In the genomic region with DNA sequence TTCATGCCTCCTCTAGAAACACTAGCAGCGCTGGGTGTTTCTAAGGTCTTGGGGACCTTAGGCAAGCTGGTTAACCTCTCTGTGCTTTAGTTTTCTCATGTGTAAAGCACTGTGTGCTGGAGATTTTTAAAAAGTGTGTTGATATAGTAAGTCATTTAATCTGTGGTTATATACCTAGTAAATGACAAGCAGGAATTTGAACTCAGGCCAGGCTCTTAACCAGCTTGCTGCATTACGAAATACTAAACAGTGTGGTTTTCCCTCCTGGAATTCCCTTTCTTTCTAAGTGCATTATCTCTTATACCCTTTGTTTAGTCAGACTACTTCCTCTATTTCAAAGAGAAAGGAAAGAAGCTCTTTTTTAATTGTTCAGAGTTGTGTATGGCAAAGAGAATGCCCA, we compare ENCODE assay signal across 9 cellular contexts. TPM values are rescaled to one million over a fixed set of nuclear protein-coding genes. Genes with fewer than 3 reads are reported as not detected.
DNase-seq lines count a peak whose midpoint lies in the region; ATAC-seq and TF ChIP-seq lines count a peak whose summit lies in the region.
"Had no signal": no experiment of that assay in that cellular context is flagged by ENCODE, and none has a peak within 500 bp of the region (broad histone marks: within the 10 kb centered on the region; RNA-seq: fewer than 3 reads in every experiment).

No MANE protein-coding gene starts in this region.

- H3K36me3 ChIP-seq in psoas muscle (ENCODE audit: insufficient read depth in 1 of 2, low read depth in 1 of 2), result no peaks in the 10 kb centered on the region

- 51 to 59% (median 56%) methylated on average over 2 of the region's 2 CpGs for WGBS in psoas muscle, 3 donors

- no peaks in the 10 kb centered on the region for H3K9me3 ChIP-seq in psoas muscle

- no peak for TF ChIP-seq CTCF in psoas muscle (IDR thresholded peaks at IDR 0.05)

- peaks cover 52% of the 10 kb centered on the region for H3K4me1 ChIP-seq in psoas muscle

- DNase-seq in GF-D8 (lab: John Stamatoyannopoulos, UW) (peak; percentile 4), RPMI7951 (ENCODE audit: low read depth) (peak; percentile 78), fibroblast of gingiva (ENCODE audit: low read depth) (peak; percentile 41), psoas muscle (no peak), superior temporal gyrus (ENCODE audit: extremely low spot score) (no peak), NCI-H1048 (lab: John Stamatoyannopoulos, UW) (no peak), DMS79 (lab: John Stamatoyannopoulos, UW) (no peak)
- DNase-seq: GDM1 had no signal

- H3K4me3 ChIP-seq in psoas muscle, result no peak overlapping the region

- H3K27ac ChIP-seq in psoas muscle, result peak overlapping the region; percentile 40

- H3K27me3 ChIP-seq in psoas muscle (ENCODE audit: insufficient read depth in 3 of 3, low read length in 2 of 3), result no peaks in the 10 kb centered on the region

- intact Hi-C loops in psoas muscle (cut with DNase I), result no loop called here

- ATAC-seq in psoas muscle (peak in 3 of 4 donors; percentile 35 to 43 (median 43)), HG02981 (IDR thresholded peaks at IDR 0.05; ENCODE audit: unreplicated experiment) (no peak)

RNA-seq across cellular contexts. Expression of gene NEO1, which starts 26.5 kb away (rescaled TPM):
- 4.1 TPM in 2 replicates for total RNA-seq in RPMI7951 (2014; rRNA removed; shearing (Covaris generic))
- total RNA-seq in psoas muscle, result 10 to 100 TPM; 22.5 to 33.3 (median 26.0) TPM
- 10 to 100 TPM in 1 of 3 donors, 1 to 10 TPM in 2; 2.5 to 18.6 (median 7.8) TPM for polyA plus RNA-seq in psoas muscle

Comparison
In these comparisons a context has a peak if more than half of its experiments do, and no peak if none do; other contexts are left out.
1. DNase-seq: peak in GF-D8 (single experiment), RPMI7951 (single experiment) and fibroblast of gingiva (single experiment); none in psoas muscle (0 of 2), superior temporal gyrus (single experiment), NCI-H1048 (single experiment) and DMS79 (single experiment).